ENCODE assay signal across 20 cellular contexts in genomic region chr11:34754171-34754823, GRCh38.
"Had no signal": no experiment of that assay in that cellular context is flagged by ENCODE, and none has a peak within 500 bp of the region (broad histone marks: within the 10 kb centered on the region; RNA-seq: fewer than 3 reads in every experiment).

No MANE protein-coding gene starts in this region.

- H3K27ac Mint-ChIP-seq: activated CD8-positive, alpha-beta memory T cell treated with anti-CD3 and anti-CD28 coated beads, Interleukin-2, amount 10 ng/mL, durations not matched to agents 7 days and 5 days; activated naive CD4-positive, alpha-beta T cell treated with anti-CD3 and anti-CD28 coated beads, Interleukin-2, amount 50 U/mL, for 24 hours; activated T-cell treated with anti-CD3 and anti-CD28 coated beads, Interleukin-2, amount 50 U/mL, for 24 hours; immature natural killer cell; naive B cell; T-helper 2 cell treated with Interferon-gamma antibody and Interleukin-4, amounts not matched to agents 5 μg/mL and 100 μg/mL, for 36 hours had no signal

- ATAC-seq: activated CD8-positive, alpha-beta memory T cell treated with anti-CD3 and anti-CD28 coated beads, Interleukin-2, amount 10 ng/mL, durations not matched to agents 7 days and 5 days; left colon; stimulated activated naive CD8-positive, alpha-beta T cell treated with anti-CD3 and anti-CD28 coated beads, Interleukin-15, Interleukin-2, amounts not matched to agents 100 U/mL and 50 U/mL, for 24 hours had no signal

- H3K4me1 Mint-ChIP-seq: activated CD8-positive, alpha-beta memory T cell treated with anti-CD3 and anti-CD28 coated beads, Interleukin-2, amount 10 ng/mL, durations not matched to agents 7 days and 5 days; activated naive CD4-positive, alpha-beta T cell treated with anti-CD3 and anti-CD28 coated beads, Interleukin-2, amount 50 U/mL, for 24 hours; immature natural killer cell; naive B cell had no signal

- H3K27me3 ChIP-seq: sigmoid colon, upper lobe of left lung had no signal

- H3K4me3 ChIP-seq: lung, sigmoid colon, upper lobe of left lung had no signal

- H3K36me3 ChIP-seq: brain microvascular endothelial cell, neutrophil, sigmoid colon, upper lobe of left lung had no signal

- H3K4me1 ChIP-seq: sigmoid colon had no signal

- H3K36me3 Mint-ChIP-seq: activated CD8-positive, alpha-beta memory T cell treated with anti-CD3 and anti-CD28 coated beads, Interleukin-2, amount 10 ng/mL, durations not matched to agents 7 days and 5 days; activated naive CD4-positive, alpha-beta T cell treated with anti-CD3 and anti-CD28 coated beads, Interleukin-2, amount 50 U/mL, for 24 hours; immature natural killer cell; naive B cell had no signal

- H3K9me3 ChIP-seq: neutrophil, upper lobe of left lung had no signal

- DNase-seq: activated CD4-positive, alpha-beta T cell treated with anti-CD3 and anti-CD28 coated beads, Interleukin-2, amount 50 U/mL, for 48 hours; activated CD4-positive, CD25-positive, alpha-beta regulatory T cell treated with anti-CD3 and anti-CD28 coated beads, Interleukin-2, amount 50 U/mL, for 72 hours; activated CD8-positive, alpha-beta memory T cell treated with anti-CD3 and anti-CD28 coated beads, Interleukin-2, amount 10 ng/mL, durations not matched to agents 7 days and 5 days; activated effector memory CD4-positive, alpha-beta T cell treated with Interleukin-2 at 50 U/mL for 16 hours; activated T-cell treated with anti-CD3 and anti-CD28 coated beads, Interleukin-2, amount 50 U/mL, for 24 hours; brain microvascular endothelial cell; foreskin fibroblast; immature natural killer cell; left colon; naive B cell; posterior cingulate gyrus; sigmoid colon; stimulated activated CD4-positive, alpha-beta T cell treated with anti-CD3 and anti-CD28 coated beads, Interleukin-4, amount 100 ng/mL, for 1 hour; stimulated activated CD8-positive, alpha-beta memory T cell treated with anti-CD3 and anti-CD28 coated beads, Interleukin-4, amount 100 ng/mL, for 48 hours; stimulated activated naive CD8-positive, alpha-beta T cell treated with anti-CD3 and anti-CD28 coated beads, Interleukin-15, Interleukin-2, amounts not matched to agents 100 U/mL and 50 U/mL, for 24 hours; upper lobe of left lung had no signal

- H3K4me3 Mint-ChIP-seq: activated CD8-positive, alpha-beta memory T cell treated with anti-CD3 and anti-CD28 coated beads, Interleukin-2, amount 10 ng/mL, durations not matched to agents 7 days and 5 days; activated naive CD4-positive, alpha-beta T cell treated with anti-CD3 and anti-CD28 coated beads, Interleukin-2, amount 50 U/mL, for 24 hours; activated T-cell treated with anti-CD3 and anti-CD28 coated beads, Interleukin-2, amount 50 U/mL, for 24 hours; immature natural killer cell; naive B cell; T-helper 2 cell treated with Interferon-gamma antibody and Interleukin-4, amounts not matched to agents 5 μg/mL and 100 μg/mL, for 36 hours had no signal

- H3K27ac ChIP-seq: brain microvascular endothelial cell, neutrophil, sigmoid colon, upper lobe of left lung had no signal

- H3K9me3 Mint-ChIP-seq: activated naive CD4-positive, alpha-beta T cell treated with anti-CD3 and anti-CD28 coated beads, Interleukin-2, amount 50 U/mL, for 24 hours; activated T-cell treated with anti-CD3 and anti-CD28 coated beads, Interleukin-2, amount 50 U/mL, for 24 hours; T-helper 2 cell treated with Interferon-gamma antibody and Interleukin-4, amounts not matched to agents 5 μg/mL and 100 μg/mL, for 36 hours had no signal
